8 cellular contexts compared by ENCODE assay signal in the genomic region with DNA sequence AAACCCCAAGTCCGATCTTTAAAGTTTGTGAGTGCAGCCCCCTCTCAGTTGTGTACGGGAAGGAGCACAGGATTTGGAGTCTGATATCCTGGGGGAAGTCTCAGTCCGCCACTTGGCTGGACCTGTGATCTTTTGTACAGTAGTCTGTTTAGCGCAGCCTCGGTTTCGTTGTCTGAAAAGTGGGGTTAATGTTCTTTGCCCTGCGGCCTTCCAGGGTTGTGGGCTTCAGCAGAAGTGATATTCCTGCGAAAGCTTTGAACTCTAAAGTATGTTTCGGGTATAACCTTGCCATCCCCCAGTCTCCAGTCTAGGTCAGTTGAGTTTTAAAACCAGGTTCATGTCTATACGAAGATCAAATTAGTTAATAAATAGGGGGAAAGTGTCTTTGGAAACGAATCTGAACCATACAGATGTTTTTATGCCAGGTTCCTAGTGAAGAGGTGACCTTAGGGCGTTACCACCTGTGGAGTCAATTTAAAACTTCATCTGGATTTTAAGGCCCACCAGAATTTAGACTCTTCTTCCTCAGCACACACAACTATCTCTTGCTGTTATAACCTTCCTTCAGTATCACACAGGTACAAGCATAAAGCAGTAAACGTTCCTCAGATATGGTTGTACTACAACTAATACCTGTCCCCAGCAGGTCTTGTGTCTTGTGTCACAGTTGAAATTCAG. TPM values are rescaled to one million over a fixed set of nuclear protein-coding genes. Genes with fewer than 3 reads are reported as not detected.
DNase-seq lines count a peak whose midpoint lies in the region; ATAC-seq and TF ChIP-seq lines count a peak whose summit lies in the region.

No MANE protein-coding gene starts in this region.

- peaks cover 54% of the 10 kb centered on the region for H3K79me2 ChIP-seq in GM23338 (replicated peaks; ENCODE audit: insufficient read depth)

- peaks cover 9% of the 10 kb centered on the region; the same call in 1 of the 2 replicates for H4K20me1 ChIP-seq in GM23338 (replicated peaks; ENCODE audit: insufficient read depth)

- peak overlapping the region; percentile 96 for H3K27ac ChIP-seq in CD8-positive, alpha-beta memory T cell (ENCODE audit: low read depth, low read length)
- peak overlapping the region; percentile 82; the same call in 1 of the 2 replicates for H3K27ac ChIP-seq in GM23338 (ENCODE audit: low read depth)

- H3K4me3 Mint-ChIP-seq in CD8-positive, alpha-beta memory T cell = peak overlapping the region; percentile 80 to 95 (median 93)
- peak overlapping the region; percentile 93 for H3K4me3 Mint-ChIP-seq in GM23338
- peak overlapping the region; percentile 81 for H3K4me3 Mint-ChIP-seq in activated T-helper 17 cell treated with anti-CD3 and anti-CD28 coated beads, Interleukin-2, amount 50 U/mL, for 72 hours
- H3K4me3 Mint-ChIP-seq in stimulated activated naive CD8-positive, alpha-beta T cell treated with anti-CD3 and anti-CD28 coated beads, Interleukin-15, amount 100 ng/mL, for 72 hours = peak overlapping the region; percentile 88 to 96

- H3K9me3 Mint-ChIP-seq in CD8-positive, alpha-beta memory T cell = peaks cover 0 to 2% (median 0%) of the 10 kb centered on the region in 5 donors
- H3K9me3 Mint-ChIP-seq in GM23338 = peaks cover 20% of the 10 kb centered on the region
- H3K9me3 Mint-ChIP-seq in activated T-helper 17 cell treated with anti-CD3 and anti-CD28 coated beads, Interleukin-2, amount 50 U/mL, for 72 hours = no peaks in the 10 kb centered on the region
- H3K9me3 Mint-ChIP-seq in stimulated activated naive CD8-positive, alpha-beta T cell treated with anti-CD3 and anti-CD28 coated beads, Interleukin-15, amount 100 ng/mL, for 72 hours = peaks cover 4 to 7% of the 10 kb centered on the region in 2 donors

- no peak for DNase-seq in CD8-positive, alpha-beta memory T cell
- peak; percentile 8 for DNase-seq in GM23338 (ENCODE audit: low spot score)
- DNase-seq in stimulated activated naive CD8-positive, alpha-beta T cell treated with anti-CD3 and anti-CD28 coated beads, Interleukin-15, amount 100 ng/mL, for 72 hours = no peak
- DNase-seq in KG1 (lab: John Stamatoyannopoulos, UW) = no peak
- DNase-seq in germinal center (ENCODE audit: low spot score) = no peak

- peaks cover 11% of the 10 kb centered on the region for H3K9me2 ChIP-seq in GM23338 (ENCODE audit: insufficient read depth)

- H3K27me3 Mint-ChIP-seq in CD8-positive, alpha-beta memory T cell = no peaks in the 10 kb centered on the region
- peaks cover 10% of the 10 kb centered on the region for H3K27me3 Mint-ChIP-seq in GM23338 (ENCODE audit: insufficient read depth, low read depth, poor library complexity)
- H3K27me3 Mint-ChIP-seq in activated T-helper 17 cell treated with anti-CD3 and anti-CD28 coated beads, Interleukin-2, amount 50 U/mL, for 72 hours = peaks cover under 1% of the 10 kb centered on the region
- no peaks in the 10 kb centered on the region for H3K27me3 Mint-ChIP-seq in stimulated activated naive CD8-positive, alpha-beta T cell treated with anti-CD3 and anti-CD28 coated beads, Interleukin-15, amount 100 ng/mL, for 72 hours

- H3K27ac Mint-ChIP-seq in CD8-positive, alpha-beta memory T cell = peak overlapping the region; percentile 85 to 99 (median 96)
- peak overlapping the region; percentile 63; the same call in 1 of the 2 replicates for H3K27ac Mint-ChIP-seq in GM23338
- H3K27ac Mint-ChIP-seq in activated T-helper 17 cell treated with anti-CD3 and anti-CD28 coated beads, Interleukin-2, amount 50 U/mL, for 72 hours = peak overlapping the region; percentile 90
- peak overlapping the region; percentile 98 for H3K27ac Mint-ChIP-seq in stimulated activated naive CD8-positive, alpha-beta T cell treated with anti-CD3 and anti-CD28 coated beads, Interleukin-15, amount 100 ng/mL, for 72 hours

- peaks cover 37 to 60% (median 59%) of the 10 kb centered on the region in 3 donors for H3K4me1 Mint-ChIP-seq in CD8-positive, alpha-beta memory T cell
- peaks cover 23% of the 10 kb centered on the region for H3K4me1 Mint-ChIP-seq in GM23338
- H3K4me1 Mint-ChIP-seq in activated T-helper 17 cell treated with anti-CD3 and anti-CD28 coated beads, Interleukin-2, amount 50 U/mL, for 72 hours = peaks cover 29% of the 10 kb centered on the region
- peaks cover 61% of the 10 kb centered on the region for H3K4me1 Mint-ChIP-seq in stimulated activated naive CD8-positive, alpha-beta T cell treated with anti-CD3 and anti-CD28 coated beads, Interleukin-15, amount 100 ng/mL, for 72 hours

- peak overlapping the region; percentile 98 for H2AFZ ChIP-seq in GM23338

- no peaks in the 10 kb centered on the region for H3K36me3 ChIP-seq in CD8-positive, alpha-beta memory T cell (ENCODE audit: insufficient read depth, low read length)
- no peaks in the 10 kb centered on the region for H3K36me3 ChIP-seq in GM23338 (ENCODE audit: insufficient read depth)

- H3F3A ChIP-seq in GM23338 (replicated peaks; ENCODE audit: low read depth) = no peaks in the 10 kb centered on the region; the same call in none of the 2 replicates

- no peak for TF ChIP-seq CTCF in GM23338 (conservative IDR thresholded peaks at IDR 0.05; ENCODE audit: low read depth in 2 of 2)

- no peaks in the 10 kb centered on the region for H3K9me3 ChIP-seq in CD8-positive, alpha-beta memory T cell (ENCODE audit: low read length)
- no peaks in the 10 kb centered on the region for H3K9me3 ChIP-seq in iPS-18c (ENCODE audit: control insufficient read depth, insufficient read depth, low read length)

- TF ChIP-seq POLR2A in GM18505 (IDR thresholded peaks at IDR 0.05; ENCODE audit: borderline replicate concordance, extremely low read depth, insufficient read depth, insufficient read length) = no peak

- H3K4me2 ChIP-seq in GM23338 = peak overlapping the region; percentile 98

- peak; percentile 6; the same call in 2 of the 3 replicates for ATAC-seq in GM23338
- ATAC-seq in activated T-helper 17 cell treated with anti-CD3 and anti-CD28 coated beads, Interleukin-2, amount 50 U/mL, for 72 hours (replicated peaks) = peak; percentile 2
- ATAC-seq in stimulated activated naive CD8-positive, alpha-beta T cell treated with anti-CD3 and anti-CD28 coated beads, Interleukin-15, amount 100 ng/mL, for 72 hours = no peak
- no peak for ATAC-seq in GM18505 (IDR thresholded peaks at IDR 0.05; ENCODE audit: unreplicated experiment)

- CTCF ChIA-PET in CD8-positive, alpha-beta memory T cell (lab: Charles Lee) = no interaction called here

- H3K4me1 ChIP-seq in CD8-positive, alpha-beta memory T cell (ENCODE audit: insufficient read depth, low read length) = peaks cover 30% of the 10 kb centered on the region
- H3K4me1 ChIP-seq in GM23338 (ENCODE audit: insufficient read depth) = peaks cover 19% of the 10 kb centered on the region

- POLR2A ChIA-PET in CD8-positive, alpha-beta memory T cell (lab: Charles Lee) = interaction anchor here (1.2 to 1.4 kb wide), 2 partner anchors 28 to 34 kb away, joined by 3 to 6 read pairs; no protein-coding TSS in a partner anchor

- peaks cover 3 to 15% (median 4%) of the 10 kb centered on the region in 3 donors for H3K36me3 Mint-ChIP-seq in CD8-positive, alpha-beta memory T cell
- H3K36me3 Mint-ChIP-seq in GM23338 (ENCODE audit: low read depth) = peaks cover 20% of the 10 kb centered on the region
- peaks cover 8% of the 10 kb centered on the region for H3K36me3 Mint-ChIP-seq in activated T-helper 17 cell treated with anti-CD3 and anti-CD28 coated beads, Interleukin-2, amount 50 U/mL, for 72 hours (ENCODE audit: low read depth)

- H3K27me3 ChIP-seq in CD8-positive, alpha-beta memory T cell (ENCODE audit: insufficient read depth, low read length, poor library complexity, severe bottlenecking) = no peaks in the 10 kb centered on the region
- no peaks in the 10 kb centered on the region for H3K27me3 ChIP-seq in GM23338 (ENCODE audit: insufficient read depth)

- H3K4me3 ChIP-seq in CD8-positive, alpha-beta memory T cell (ENCODE audit: low read length) = peak overlapping the region; percentile 87
- peak overlapping the region; percentile 93 for H3K4me3 ChIP-seq in GM23338
- peak overlapping the region; percentile 92 for H3K4me3 ChIP-seq in iPS-18c (ENCODE audit: insufficient read depth, low read depth, low read length)

TF ChIP-seq in GM23338, 12 proteins besides CTCF, POLR2A, EP300 and RAD21 (continues in another document):
- TF ChIP-seq ZNF114 (CRISPR knock-in tag; IDR thresholded peaks at IDR 0.05) (no peak), CREB1 (CRISPR knock-in tag; IDR thresholded peaks at IDR 0.05; ENCODE audit: low read depth) (no peak), ZNF331 (CRISPR knock-in tag; IDR thresholded peaks at IDR 0.05; ENCODE audit: low read depth) (no peak), STAT1 (IDR thresholded peaks at IDR 0.05; ENCODE audit: unreplicated experiment) (no peak), EZH2 (IDR thresholded peaks at IDR 0.05; ENCODE audit: low read depth, unreplicated experiment) (no peak), EZH2phosphoT487 (IDR thresholded peaks at IDR 0.05; ENCODE audit: unreplicated experiment) (no peak)

RNA-seq across cellular contexts. Expression of a gene that starts 0.9 kb away (rescaled TPM):
- total RNA-seq in CD8-positive, alpha-beta memory T cell = 10 to 100 TPM; 24.3 to 24.6 TPM
- polyA plus RNA-seq in CD8-positive, alpha-beta memory T cell = 14.8 TPM
- 13.6 and 15.8 TPM in 2 replicates for total RNA-seq in GM23338 (2014; rRNA removed; shearing (Covaris generic))
- polyA plus RNA-seq in GM23338 (2016; fragmentation: Nextera tagmentation; extraction: Ambion mirVana) = 7.2 and 9.3 TPM in 2 replicates
- total RNA-seq in activated T-helper 17 cell treated with anti-CD3 and anti-CD28 coated beads, Interleukin-2, amount 50 U/mL, for 72 hours = 10 to 100 TPM; 21.6 to 23.7 TPM

Comparison
In these comparisons a context has a peak if more than half of its experiments do, and no peak if none do; other contexts are left out.
1. ATAC-seq: peak in GM23338 (single experiment) and activated T-helper 17 cell treated with anti-CD3 and anti-CD28 coated beads, Interleukin-2, amount 50 U/mL, for 72 hours (single experiment); none in stimulated activated naive CD8-positive, alpha-beta T cell treated with anti-CD3 and anti-CD28 coated beads, Interleukin-15, amount 100 ng/mL, for 72 hours (single experiment) and GM18505 (single experiment).
2. Peak in every context shown above with its lines, with median percentiles within 50 percentile points of each other: H3K4me3 ChIP-seq, H3K27ac Mint-ChIP-seq and H3K4me3 Mint-ChIP-seq.